In the genomic region with DNA sequence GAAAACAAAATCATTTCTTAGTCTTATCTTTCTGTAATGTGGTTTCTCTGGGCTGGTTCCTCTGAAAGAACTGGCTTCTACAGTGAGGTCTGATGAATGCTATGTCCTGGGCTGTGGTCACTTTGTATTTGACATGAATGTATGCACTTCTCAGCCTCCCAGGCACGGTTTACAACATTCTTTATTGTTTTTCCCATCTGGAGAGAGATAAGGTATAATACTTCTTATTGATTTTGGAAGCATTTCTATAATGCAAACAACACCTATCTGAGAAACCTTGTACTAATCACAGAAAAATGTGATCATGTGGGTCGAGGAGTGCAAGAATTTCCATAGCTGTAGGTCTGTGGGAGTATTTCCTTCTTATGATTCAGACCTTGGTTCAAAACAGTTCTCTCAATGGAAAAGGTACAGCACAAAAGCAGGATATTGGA, we compare ENCODE assay signal across 13 cellular contexts.
A peak's percentile ranks its signal among the peaks of the same experiment; 100 is the strongest.
DNase-seq lines count a peak whose midpoint lies in the region; ATAC-seq and TF ChIP-seq lines count a peak whose summit lies in the region.
"Had no signal": no experiment of that assay in that cellular context is flagged by ENCODE, and none has a peak within 500 bp of the region (broad histone marks: within the 10 kb centered on the region; RNA-seq: fewer than 3 reads in every experiment).

No MANE protein-coding gene starts in this region.

- DNase-seq in GM03348 (ENCODE audit: low spot score) (peak; percentile 57), fibroblast of pulmonary artery (ENCODE audit: low read depth) (peak; percentile 99), retinal pigment epithelial cell (ENCODE audit: low read depth) (peak; percentile 83), Kasumi-1 (lab: John Stamatoyannopoulos, UW) (no peak), COR-L47 (lab: John Stamatoyannopoulos, UW) (no peak), NCI-H345 treated with DMSO at 0.1 percent for 48 hours (lab: John Stamatoyannopoulos, UW; ENCODE audit: unreplicated experiment) (no peak)
- DNase-seq: activated gamma-delta T cell, endodermal cell, kidney, NCI-H1048 had no signal

- H3K4me3 ChIP-seq in fibroblast of pulmonary artery (replicated peaks; ENCODE audit: low read depth, low read length) (no peak overlapping the region), retinal pigment epithelial cell (ENCODE audit: low read length) (no peak overlapping the region)
- H3K4me3 ChIP-seq: prostate gland had no signal

- TF ChIP-seq CTCF in fibroblast of pulmonary artery (IDR thresholded peaks at IDR 0.05; ENCODE audit: low read length, missing control alignments), result no peak
- TF ChIP-seq CTCF in retinal pigment epithelial cell (conservative IDR thresholded peaks at IDR 0.05; ENCODE audit: low read depth, low read length), result no peak

- ATAC-seq in SK-N-SH treated with all-trans-retinoic acid at 6 μM for 48 hours, result 0 out of 3 replicates have a peak, but pooled peaks have one; percentile 7
- ATAC-seq in HG02610 (IDR thresholded peaks at IDR 0.05; ENCODE audit: unreplicated experiment), result no peak

TF ChIP-seq in SK-N-SH treated with all-trans-retinoic acid at 6 μM for 48 hours, 23 proteins besides CTCF, POLR2A, EP300 and RAD21:
- TF ChIP-seq ZC3H10 (CRISPR knock-in tag; IDR thresholded peaks at IDR 0.05) (no peak), ISL1 (CRISPR knock-in tag; IDR thresholded peaks at IDR 0.05) (peak; percentile 59)

Comparison
In these comparisons a context has a peak if more than half of its experiments do, and no peak if none do; other contexts are left out.
1. DNase-seq: peak in GM03348 (single experiment), fibroblast of pulmonary artery (single experiment) and retinal pigment epithelial cell (single experiment); none in Kasumi-1 (0 of 2), COR-L47 (single experiment) and NCI-H345 treated with DMSO at 0.1 percent for 48 hours (single experiment).